In the genomic region with DNA sequence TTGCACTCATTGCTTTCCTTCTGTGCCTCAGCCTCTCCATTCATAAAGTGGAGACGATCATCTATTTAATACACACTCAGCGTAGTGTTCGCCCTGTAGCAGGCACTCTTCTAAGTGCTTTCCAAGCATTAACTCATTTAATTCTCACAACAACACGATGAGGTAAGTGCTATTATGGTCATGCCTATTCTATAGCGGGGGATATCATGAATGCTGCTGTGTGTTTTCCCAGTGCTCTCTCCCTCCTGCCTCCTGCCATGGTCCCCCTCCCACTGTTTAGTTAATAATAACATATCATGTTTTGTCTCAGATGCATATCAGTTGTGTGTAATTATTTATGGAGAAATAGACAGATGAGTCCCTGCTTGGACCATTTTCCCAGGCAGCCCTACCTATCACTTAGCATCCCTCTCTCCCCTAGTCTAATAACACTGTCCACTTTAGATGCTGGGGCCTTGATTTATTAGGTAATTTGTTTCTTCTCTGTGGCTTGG, we compare ENCODE assay signal across 24 cellular contexts.
"Had no signal": no experiment of that assay in that cellular context is flagged by ENCODE, and none has a peak within 500 bp of the region (broad histone marks: within the 10 kb centered on the region; RNA-seq: fewer than 3 reads in every experiment).

No MANE protein-coding gene starts in this region.

- H3K9ac ChIP-seq: neural progenitor cell had no signal

- H3K27ac ChIP-seq: breast epithelium, epithelial cell of prostate, esophagus squamous epithelium, heart right ventricle, right atrium auricular region, uterus had no signal

- H3K36me3 ChIP-seq: breast epithelium, esophagus squamous epithelium, heart right ventricle, neural progenitor cell, right atrium auricular region, uterus had no signal

- ATAC-seq: activated CD8-positive, alpha-beta T cell treated with anti-CD3 and anti-CD28 coated beads, Interleukin-2, amount 10 ng/mL, durations not matched to agents 7 days and 5 days; activated naive CD4-positive, alpha-beta T cell treated with anti-CD3 and anti-CD28 coated beads, Interleukin-2, amount 50 U/mL, for 72 hours; activated T-cell treated with anti-CD3 and anti-CD28 coated beads, Interleukin-2, amount 50 U/mL, for 72 hours; heart right ventricle; naive thymus-derived CD8-positive, alpha-beta T cell; stimulated activated memory B cell treated with anti-CD40 and anti-IgM and Interleukin-4, amounts not matched to agents 10 μg/mL and 1 μg/mL and 100 μg/mL, for 72 hours; stimulated activated naive CD8-positive, alpha-beta T cell treated with anti-CD3 and anti-CD28 coated beads, Interleukin-15, amount 100 ng/mL, for 72 hours had no signal

- H3K9me3 ChIP-seq: breast epithelium, esophagus squamous epithelium, heart right ventricle, right atrium auricular region, uterus had no signal

- H3K4me2 ChIP-seq: smooth muscle cell had no signal

- H3K4me1 ChIP-seq: breast epithelium, esophagus squamous epithelium, heart right ventricle, right atrium auricular region, uterus had no signal

- H3K27me3 ChIP-seq: breast epithelium, esophagus squamous epithelium, neural progenitor cell, right atrium auricular region, uterus had no signal

- DNase-seq: activated B cell treated with CpG ODN at 0.5 μM for 24 hours; activated CD4-positive, alpha-beta T cell treated with anti-CD3 and anti-CD28 coated beads, Interleukin-2, amount 50 U/mL, for 1 hour; activated CD8-positive, alpha-beta T cell treated with anti-CD3 and anti-CD28 coated beads, Interleukin-2, amount 10 ng/mL, durations not matched to agents 7 days and 5 days; activated naive CD4-positive, alpha-beta T cell; activated T-cell treated with anti-CD3 and anti-CD28 coated beads for 4 hours; activated T-cell treated with anti-CD3 and anti-CD28 coated beads, Interleukin-2, amount 50 U/mL, for 72 hours; effector CD4-positive, alpha-beta T cell; esophagus squamous epithelium; foreskin melanocyte; heart right ventricle; naive thymus-derived CD8-positive, alpha-beta T cell; stimulated activated CD4-positive, alpha-beta T cell treated with anti-CD3 and anti-CD28 coated beads, Interleukin-1b, Interleukin-23, amount 100 ng/mL, for 48 hours; stimulated activated CD4-positive, alpha-beta T cell treated with anti-CD3 and anti-CD28 coated beads, Interleukin-4, amount 100 ng/mL, for 4 hours; stimulated activated CD8-positive, alpha-beta memory T cell treated with anti-CD3 and anti-CD28 coated beads, Interleukin-4, amount 100 ng/mL, for 48 hours; stimulated activated naive CD8-positive, alpha-beta T cell treated with anti-CD3 and anti-CD28 coated beads, Interleukin-15, amount 100 ng/mL, for 72 hours; substantia nigra; uterus had no signal

- H3K4me3 ChIP-seq: breast epithelium, esophagus squamous epithelium, heart right ventricle, neural progenitor cell, right atrium auricular region, smooth muscle cell, uterus had no signal
